ENCODE assay signal across 15 cellular contexts in genomic region chr16:70770291-70770967, GRCh38. TPM values are rescaled to one million over a fixed set of nuclear protein-coding genes. Genes with fewer than 3 reads are reported as not detected.
DNase-seq lines count a peak whose midpoint lies in the region; ATAC-seq and TF ChIP-seq lines count a peak whose summit lies in the region.
"Had no signal": no experiment of that assay in that cellular context is flagged by ENCODE, and none has a peak within 500 bp of the region (broad histone marks: within the 10 kb centered on the region; RNA-seq: fewer than 3 reads in every experiment).

No MANE protein-coding gene starts in this region.

- intact Hi-C loops in activated naive CD4-positive, alpha-beta T cell treated with anti-CD3 and anti-CD28 coated beads for 36 hours (cut with micrococcal nuclease): loop anchor here (10.0 kb wide), 1 partner anchor 606 kb away; no protein-coding TSS in a partner anchor
- intact Hi-C loops in gastrocnemius medialis (cut with DNase I; ENCODE audit: low total_unique reads) (loop anchor here (2.0 kb wide), 2 partner anchors 20 to 242 kb away; no protein-coding TSS in a partner anchor), Calu3 (cut with micrococcal nuclease; ENCODE audit: unreplicated experiment) (loop anchor here (5.0 to 10.0 kb wide), 3 partner anchors 63 to 206 kb away; partner anchors contain the start of gene MTSS2)

- no peak for TF ChIP-seq POLR2A in gastroesophageal sphincter (IDR thresholded peaks at IDR 0.05)
- TF ChIP-seq POLR2A in gastrocnemius medialis (IDR thresholded peaks at IDR 0.05): no peak

- H3K4me3 ChIP-seq in WERI-Rb-1 (ENCODE audit: low read depth, low read length) (no peak overlapping the region), gastroesophageal sphincter (no peak overlapping the region), gastrocnemius medialis (no peak overlapping the region)
- H3K4me3 ChIP-seq: ascending aorta, HAP-1, lung, neural progenitor cell, transverse colon had no signal

- TF ChIP-seq EP300 in gastroesophageal sphincter (IDR thresholded peaks at IDR 0.05): no peak

- H3K27ac Mint-ChIP-seq in activated naive CD4-positive, alpha-beta T cell treated with anti-CD3 and anti-CD28 coated beads, Interleukin-2, amount 10 ng/mL, durations not matched to agents 7 days and 5 days: peak overlapping the region; percentile 39
- H3K27ac Mint-ChIP-seq in activated naive CD4-positive, alpha-beta T cell treated with anti-CD3 and anti-CD28 coated beads for 36 hours: no peak overlapping the region
- H3K27ac Mint-ChIP-seq in Calu3 (ENCODE audit: unreplicated experiment): no peak overlapping the region
- H3K27ac Mint-ChIP-seq: activated T-helper 2 cell treated with anti-CD3 and anti-CD28 coated beads, Interferon-gamma antibody, Interleukin-2, Interleukin-4, amounts not matched to agents 10 μg/mL and 5 μg/mL and 100 μg/mL, durations not matched to agents 14 hours and 24 hours and 36 hours; neural progenitor cell had no signal

- peaks cover 11% of the 10 kb centered on the region for H3K4me1 Mint-ChIP-seq in activated naive CD4-positive, alpha-beta T cell treated with anti-CD3 and anti-CD28 coated beads, Interleukin-2, amount 10 ng/mL, durations not matched to agents 7 days and 5 days
- peaks cover 3% of the 10 kb centered on the region for H3K4me1 Mint-ChIP-seq in activated naive CD4-positive, alpha-beta T cell treated with anti-CD3 and anti-CD28 coated beads for 36 hours (ENCODE audit: low read depth)
- peaks cover 26% of the 10 kb centered on the region for H3K4me1 Mint-ChIP-seq in Calu3 (ENCODE audit: low read depth, unreplicated experiment)

- peaks cover 26% of the 10 kb centered on the region for H3K36me3 ChIP-seq in WERI-Rb-1
- H3K36me3 ChIP-seq in gastroesophageal sphincter: peaks cover 0 to 85% of the 10 kb centered on the region in 2 donors
- no peaks in the 10 kb centered on the region for H3K36me3 ChIP-seq in gastrocnemius medialis
- H3K36me3 ChIP-seq: neural progenitor cell had no signal

- H3K27me3 ChIP-seq in WERI-Rb-1 (ENCODE audit: insufficient read depth, low read depth, severe bottlenecking) (no peaks in the 10 kb centered on the region), gastroesophageal sphincter (no peaks in the 10 kb centered on the region), gastrocnemius medialis (no peaks in the 10 kb centered on the region)
- H3K27me3 ChIP-seq: ascending aorta, neural progenitor cell, transverse colon had no signal

- BruUV-seq in Calu3 (replicated peaks; lab: Mats Ljungman, UMichigan): no TSS peak

- 61 to 68% methylated on average over 4 to 10 of the region's 16 CpGs for WGBS in gastroesophageal sphincter (ENCODE audit: low coverage in 1 of 2), 2 donors

- no peak overlapping the region for H3K4me3 Mint-ChIP-seq in activated naive CD4-positive, alpha-beta T cell treated with anti-CD3 and anti-CD28 coated beads, Interleukin-2, amount 10 ng/mL, durations not matched to agents 7 days and 5 days
- no peak overlapping the region for H3K4me3 Mint-ChIP-seq in activated naive CD4-positive, alpha-beta T cell treated with anti-CD3 and anti-CD28 coated beads for 36 hours
- no peak overlapping the region for H3K4me3 Mint-ChIP-seq in Calu3 (ENCODE audit: low read depth, unreplicated experiment)
- H3K4me3 Mint-ChIP-seq: activated CD8-positive, alpha-beta T cell treated with anti-CD3 and anti-CD28 coated beads, Interleukin-2, amount 10 ng/mL, durations not matched to agents 7 days and 5 days had no signal

- no peaks in the 10 kb centered on the region for H3K9me3 ChIP-seq in WERI-Rb-1 (ENCODE audit: severe bottlenecking)
- no peaks in the 10 kb centered on the region for H3K9me3 ChIP-seq in gastroesophageal sphincter
- H3K9me3 ChIP-seq in gastrocnemius medialis: no peaks in the 10 kb centered on the region
- H3K9me3 ChIP-seq: ascending aorta, HAP-1, transverse colon had no signal

- CTCF ChIA-PET in activated naive CD4-positive, alpha-beta T cell treated with anti-CD3 and anti-CD28 coated beads, Interleukin-2, amount 10 ng/mL, durations not matched to agents 7 days and 5 days (lab: Charles Lee): interaction anchor here (1.0 to 5.1 kb wide), 26 partner anchors 10 to 587 kb away, joined by 3 to 87 read pairs (median 7); partner anchors contain the start of gene MTSS2
- CTCF ChIA-PET in activated naive CD4-positive, alpha-beta T cell treated with anti-CD3 and anti-CD28 coated beads for 36 hours (lab: Charles Lee): interaction anchor here (0.6 to 5.8 kb wide), 25 partner anchors 9 to 541 kb away, joined by 3 to 70 read pairs (median 8); no protein-coding TSS in a partner anchor
- CTCF ChIA-PET in Calu3 (lab: Charles Lee): interaction anchor here (1.0 to 2.9 kb wide), 12 partner anchors 10 to 729 kb away, joined by 3 to 33 read pairs (median 6); no protein-coding TSS in a partner anchor

- in situ Hi-C loops in gastrocnemius medialis (cut with MboI; ENCODE audit: low sequenced_read_pairs in 4 of 4): loop anchor here (5.0 to 25.0 kb wide), 4 partner anchors 88 to 233 kb away; no protein-coding TSS in a partner anchor

- H3K9me3 Mint-ChIP-seq in activated naive CD4-positive, alpha-beta T cell treated with anti-CD3 and anti-CD28 coated beads, Interleukin-2, amount 10 ng/mL, durations not matched to agents 7 days and 5 days: no peaks in the 10 kb centered on the region
- H3K9me3 Mint-ChIP-seq in activated naive CD4-positive, alpha-beta T cell treated with anti-CD3 and anti-CD28 coated beads for 36 hours: no peaks in the 10 kb centered on the region
- no peaks in the 10 kb centered on the region for H3K9me3 Mint-ChIP-seq in Calu3 (ENCODE audit: low read depth, unreplicated experiment)
- H3K9me3 Mint-ChIP-seq: activated T-helper 2 cell treated with anti-CD3 and anti-CD28 coated beads, Interferon-gamma antibody, Interleukin-2, Interleukin-4, amounts not matched to agents 10 μg/mL and 5 μg/mL and 100 μg/mL, durations not matched to agents 14 hours and 24 hours and 36 hours; neural progenitor cell had no signal

- H3K4me1 ChIP-seq in gastroesophageal sphincter (peaks cover 0 to 14% (median 0%) of the 10 kb centered on the region in 3 donors), gastrocnemius medialis (peaks cover 45 to 49% of the 10 kb centered on the region in 2 donors)
- H3K4me1 ChIP-seq: HAP-1, neural progenitor cell, transverse colon had no signal

- H3K36me3 Mint-ChIP-seq in activated naive CD4-positive, alpha-beta T cell treated with anti-CD3 and anti-CD28 coated beads, Interleukin-2, amount 10 ng/mL, durations not matched to agents 7 days and 5 days: peaks cover 18% of the 10 kb centered on the region
- peaks cover 5% of the 10 kb centered on the region for H3K36me3 Mint-ChIP-seq in activated naive CD4-positive, alpha-beta T cell treated with anti-CD3 and anti-CD28 coated beads for 36 hours (ENCODE audit: low read depth)
- H3K36me3 Mint-ChIP-seq in Calu3 (ENCODE audit: insufficient read depth, unreplicated experiment): peaks cover 15% of the 10 kb centered on the region

- ATAC-seq in gastroesophageal sphincter (peak; percentile 10), gastrocnemius medialis (peak; percentile 42 to 57), GM21737 (IDR thresholded peaks at IDR 0.05; ENCODE audit: unreplicated experiment) (no peak)

- H3K27ac ChIP-seq in WERI-Rb-1: peak overlapping the region; percentile 50
- H3K27ac ChIP-seq in gastroesophageal sphincter: no peak overlapping the region
- H3K27ac ChIP-seq in gastrocnemius medialis: peak overlapping the region; percentile 27 to 66 (median 58)
- H3K27ac ChIP-seq: ascending aorta, neural progenitor cell, transverse colon had no signal

- TF ChIP-seq CTCF in WERI-Rb-1 (IDR thresholded peaks at IDR 0.05; ENCODE audit: low read depth, low read length) (peak; percentile 47; the same call in 1 of the 2 replicates), gastroesophageal sphincter (IDR thresholded peaks at IDR 0.05) (no peak), gastrocnemius medialis (IDR thresholded peaks at IDR 0.05 in 4 of 5, conservative IDR thresholded peaks at IDR 0.05 in 1 of 5) (no peak), Calu3 (IDR thresholded peaks at IDR 0.05; ENCODE audit: unreplicated experiment) (no peak)

- peak; percentile 44 for DNase-seq in activated naive CD4-positive, alpha-beta T cell treated with anti-CD3 and anti-CD28 coated beads, Interleukin-2, amount 10 ng/mL, durations not matched to agents 7 days and 5 days
- no peak for DNase-seq in activated naive CD4-positive, alpha-beta T cell treated with anti-CD3 and anti-CD28 coated beads for 36 hours
- DNase-seq in WERI-Rb-1: peak; percentile 27
- DNase-seq in gastrocnemius medialis: no peak
- no peak for DNase-seq in COLO829 (ENCODE audit: low spot score)
- no peak for DNase-seq in Calu3

- no peaks in the 10 kb centered on the region for H3K27me3 Mint-ChIP-seq in activated naive CD4-positive, alpha-beta T cell treated with anti-CD3 and anti-CD28 coated beads, Interleukin-2, amount 10 ng/mL, durations not matched to agents 7 days and 5 days
- no peaks in the 10 kb centered on the region for H3K27me3 Mint-ChIP-seq in activated naive CD4-positive, alpha-beta T cell treated with anti-CD3 and anti-CD28 coated beads for 36 hours (ENCODE audit: low read depth)
- no peaks in the 10 kb centered on the region for H3K27me3 Mint-ChIP-seq in Calu3 (ENCODE audit: unreplicated experiment)

RNA-seq across cellular contexts. Expression of gene VAC14, which starts 30.5 kb away (rescaled TPM):
- 10 to 100 TPM; 19.6 to 20.6 TPM for total RNA-seq in activated naive CD4-positive, alpha-beta T cell treated with anti-CD3 and anti-CD28 coated beads for 36 hours
- total RNA-seq in gastroesophageal sphincter: 10 to 100 TPM; 23.5 to 44.1 (median 29.8) TPM
- total RNA-seq in gastrocnemius medialis: 10 to 100 TPM; 19.8 to 30.9 (median 27.0) TPM
- 60.7 and 63.8 TPM in 2 replicates for total RNA-seq in Calu3 (2022)

Comparison
In these comparisons a context has a peak if more than half of its experiments do, and no peak if none do; other contexts are left out.
1. DNase-seq: peak in activated naive CD4-positive, alpha-beta T cell treated with anti-CD3 and anti-CD28 coated beads, Interleukin-2, amount 10 ng/mL, durations not matched to agents 7 days and 5 days (single experiment) and WERI-Rb-1 (single experiment); none in activated naive CD4-positive, alpha-beta T cell treated with anti-CD3 and anti-CD28 coated beads for 36 hours (single experiment), gastrocnemius medialis (0 of 2), COLO829 (single experiment) and Calu3 (single experiment).
2. H3K27ac ChIP-seq: peak in WERI-Rb-1 (single experiment) and gastrocnemius medialis (4 of 4); none in gastroesophageal sphincter (0 of 4).